In genomic region chr10:105974803-105975456, GRCh38 we compare ENCODE assay signal across 8 cellular contexts.
DNase-seq lines count a peak whose midpoint lies in the region; ATAC-seq and TF ChIP-seq lines count a peak whose summit lies in the region.

No MANE protein-coding gene starts in this region.

- TF ChIP-seq CTCF in GM13977 (IDR thresholded peaks at IDR 0.05; ENCODE audit: extremely low read depth, insufficient read depth, missing control alignments), result peak; percentile 44
- peak; percentile 52 for TF ChIP-seq CTCF in endothelial cell (IDR thresholded peaks at IDR 0.05; ENCODE audit: unreplicated experiment)
- TF ChIP-seq CTCF in progenitor cell of endocrine pancreas (IDR thresholded peaks at IDR 0.05; ENCODE audit: unreplicated experiment), result peak; percentile 67

- no peak overlapping the region for H3K4me3 Mint-ChIP-seq in endothelial cell (ENCODE audit: unreplicated experiment)
- H3K4me3 Mint-ChIP-seq in progenitor cell of endocrine pancreas (ENCODE audit: low read depth), result no peak overlapping the region

- ATAC-seq in HG02852 (IDR thresholded peaks at IDR 0.05; ENCODE audit: unreplicated experiment), result no peak

- H3K4me1 Mint-ChIP-seq in endothelial cell (ENCODE audit: unreplicated experiment), result peaks cover 21% of the 10 kb centered on the region
- peaks cover 8% of the 10 kb centered on the region for H3K4me1 Mint-ChIP-seq in progenitor cell of endocrine pancreas (ENCODE audit: low read depth)

- H3K27me3 Mint-ChIP-seq in endothelial cell (ENCODE audit: unreplicated experiment), result no peaks in the 10 kb centered on the region
- H3K27me3 Mint-ChIP-seq in progenitor cell of endocrine pancreas, result no peaks in the 10 kb centered on the region

- DNase-seq in GM13977 (ENCODE audit: low spot score), result peak; percentile 6
- DNase-seq in NAMALWA (ENCODE audit: low spot score), result peak; percentile 48
- peak; percentile 31 for DNase-seq in endothelial cell (ENCODE audit: low spot score)
- no peak for DNase-seq in progenitor cell of endocrine pancreas (ENCODE audit: low spot score, unreplicated experiment)
- DNase-seq in mucosa of gallbladder (ENCODE audit: low spot score), result no peak
- DNase-seq in cerebellar cortex (ENCODE audit: low spot score), result no peak
- no peak for DNase-seq in NCI-H1092 treated with DMSO at 0.1 percent for 48 hours (lab: John Stamatoyannopoulos, UW)

- H3K27ac Mint-ChIP-seq in endothelial cell (ENCODE audit: unreplicated experiment), result no peak overlapping the region
- H3K27ac Mint-ChIP-seq in progenitor cell of endocrine pancreas, result no peak overlapping the region

- H3K36me3 Mint-ChIP-seq in endothelial cell (ENCODE audit: low read depth, unreplicated experiment) (no peaks in the 10 kb centered on the region), progenitor cell of endocrine pancreas (ENCODE audit: insufficient read depth) (no peaks in the 10 kb centered on the region)

- H3K9me3 Mint-ChIP-seq in endothelial cell (ENCODE audit: unreplicated experiment) (no peaks in the 10 kb centered on the region), progenitor cell of endocrine pancreas (ENCODE audit: low read depth) (peaks cover 4% of the 10 kb centered on the region)

- in situ Hi-C loops in GM13977 (cut with MboI; ENCODE audit: low pct_unique_long_range_greater_than_20kb, low sequenced_read_pairs, unreplicated experiment), result loop anchor here (25.0 kb wide), 1 partner anchor 212 kb away; no protein-coding TSS in a partner anchor

Comparison
In these comparisons a context has a peak if more than half of its experiments do, and no peak if none do; other contexts are left out.
1. DNase-seq: peak in GM13977 (single experiment), NAMALWA (single experiment) and endothelial cell (single experiment); none in progenitor cell of endocrine pancreas (single experiment), mucosa of gallbladder (single experiment), cerebellar cortex (single experiment) and NCI-H1092 treated with DMSO at 0.1 percent for 48 hours (single experiment).
2. Peak in every context shown above with its lines, with median percentiles within 50 percentile points of each other: CTCF ChIP-seq.